In the genomic region with DNA sequence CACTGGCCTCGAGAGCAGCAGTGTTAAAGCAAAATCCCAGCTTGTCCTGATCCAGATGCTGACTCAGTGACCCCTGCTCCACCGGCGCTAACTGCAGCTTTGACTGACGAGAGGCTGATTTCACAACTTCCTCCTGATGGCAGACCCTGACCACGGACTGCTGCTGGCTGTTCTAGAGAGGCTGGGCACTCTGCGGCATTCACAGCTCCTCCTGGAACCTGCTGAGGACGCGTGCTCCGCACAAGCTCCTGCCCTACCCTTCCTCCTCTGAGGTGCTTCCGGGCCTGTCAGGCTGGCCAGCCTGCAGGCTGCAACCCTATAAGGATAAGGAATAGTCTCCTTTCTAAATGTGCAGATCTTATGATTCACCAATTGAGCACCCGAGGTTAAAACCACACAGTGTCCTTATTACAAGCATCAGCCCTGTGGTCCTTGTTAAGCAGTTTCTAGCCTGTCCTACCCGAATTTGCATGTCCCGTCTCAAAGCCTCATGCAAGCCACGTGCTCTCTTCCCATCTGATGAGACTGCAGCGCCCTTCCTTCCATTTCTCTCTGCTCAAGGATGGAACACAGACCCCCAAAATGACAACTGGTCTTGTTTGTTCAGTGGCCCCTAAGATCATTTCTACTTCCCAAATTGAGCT, we compare ENCODE assay signal across 8 cellular contexts. TPM values are rescaled to one million over a fixed set of nuclear protein-coding genes. Genes with fewer than 3 reads are reported as not detected.
A peak's percentile ranks its signal among the peaks of the same experiment; 100 is the strongest.
DNase-seq lines count a peak whose midpoint lies in the region; ATAC-seq and TF ChIP-seq lines count a peak whose summit lies in the region.

No MANE protein-coding gene starts in this region.

- H3K4me3 Mint-ChIP-seq in T-helper 2 cell treated with Interferon-gamma antibody and Interleukin-4, amounts not matched to agents 5 μg/mL and 100 μg/mL, for 36 hours: no peak overlapping the region

- H3K27ac ChIP-seq in gastroesophageal sphincter: peak overlapping the region; percentile 69 to 90 (median 86)

- peak in 1 of 2 donors; percentile 10 for TF ChIP-seq POLR2A in gastroesophageal sphincter (IDR thresholded peaks at IDR 0.05)

- peaks cover 0 to 100% of the 10 kb centered on the region in 2 donors for H3K36me3 ChIP-seq in gastroesophageal sphincter

- TF ChIP-seq CTCF in gastroesophageal sphincter (IDR thresholded peaks at IDR 0.05): peak in 1 of 4 experiments; percentile 6

- H3K4me1 Mint-ChIP-seq in T-helper 2 cell treated with Interferon-gamma antibody and Interleukin-4, amounts not matched to agents 5 μg/mL and 100 μg/mL, for 36 hours (ENCODE audit: low read depth): no peaks in the 10 kb centered on the region

- no peak for TF ChIP-seq EP300 in gastroesophageal sphincter (IDR thresholded peaks at IDR 0.05)

- peak overlapping the region; percentile 69 for H3K27ac Mint-ChIP-seq in T-helper 2 cell treated with Interferon-gamma antibody and Interleukin-4, amounts not matched to agents 5 μg/mL and 100 μg/mL, for 36 hours

- 36 to 59% methylated on average over 11 to 13 of the region's 15 CpGs for WGBS in gastroesophageal sphincter (ENCODE audit: low coverage in 1 of 2), 2 donors

- H3K27me3 Mint-ChIP-seq in T-helper 2 cell treated with Interferon-gamma antibody and Interleukin-4, amounts not matched to agents 5 μg/mL and 100 μg/mL, for 36 hours (ENCODE audit: low read depth): no peaks in the 10 kb centered on the region

- no peak for DNase-seq in T-helper 2 cell treated with Interferon-gamma antibody and Interleukin-4, amounts not matched to agents 5 μg/mL and 100 μg/mL, for 36 hours (ENCODE audit: low spot score)
- DNase-seq in T-helper 2 cell (no peak), UCSD-AML1 (lab: John Stamatoyannopoulos, UW; ENCODE audit: unreplicated experiment) (peak; percentile 65), smooth muscle cell of the brain vasculature (ENCODE audit: low read depth, low spot score) (peak; percentile 60), GOT3 (lab: John Stamatoyannopoulos, UW) (no peak), middle frontal gyrus (ENCODE audit: extremely low spot score, low spot score) (no peak)

- peaks cover 0 to 35% (median 4%) of the 10 kb centered on the region in 3 donors for H3K4me1 ChIP-seq in gastroesophageal sphincter

- H3K4me3 ChIP-seq in gastroesophageal sphincter: peak overlapping the region in 1 of 2 donors; percentile 1

- H3K9me3 Mint-ChIP-seq in T-helper 2 cell treated with Interferon-gamma antibody and Interleukin-4, amounts not matched to agents 5 μg/mL and 100 μg/mL, for 36 hours: no peaks in the 10 kb centered on the region

- H3K9me3 ChIP-seq in gastroesophageal sphincter: no peaks in the 10 kb centered on the region

- ATAC-seq in gastroesophageal sphincter (peak; percentile 65), GM18870 (IDR thresholded peaks at IDR 0.05; ENCODE audit: unreplicated experiment) (no peak)

- no peaks in the 10 kb centered on the region for H3K27me3 ChIP-seq in gastroesophageal sphincter

- peaks cover 68% of the 10 kb centered on the region for H3K36me3 Mint-ChIP-seq in T-helper 2 cell treated with Interferon-gamma antibody and Interleukin-4, amounts not matched to agents 5 μg/mL and 100 μg/mL, for 36 hours (ENCODE audit: low read depth)

RNA-seq across cellular contexts. Expression of gene NCAPG2, which starts 35.5 kb away (rescaled TPM):
- total RNA-seq in gastroesophageal sphincter: 1 to 10 TPM; 4.6 to 6.4 (median 5.6) TPM

Comparison
In these comparisons a context has a peak if more than half of its experiments do, and no peak if none do; other contexts are left out.
1. DNase-seq: peak in UCSD-AML1 (single experiment) and smooth muscle cell of the brain vasculature (single experiment); none in T-helper 2 cell treated with Interferon-gamma antibody and Interleukin-4, amounts not matched to agents 5 μg/mL and 100 μg/mL, for 36 hours (single experiment), T-helper 2 cell (0 of 5), GOT3 (single experiment) and middle frontal gyrus (single experiment).